ENCODE assay signal across 2 cellular contexts in the genomic region with DNA sequence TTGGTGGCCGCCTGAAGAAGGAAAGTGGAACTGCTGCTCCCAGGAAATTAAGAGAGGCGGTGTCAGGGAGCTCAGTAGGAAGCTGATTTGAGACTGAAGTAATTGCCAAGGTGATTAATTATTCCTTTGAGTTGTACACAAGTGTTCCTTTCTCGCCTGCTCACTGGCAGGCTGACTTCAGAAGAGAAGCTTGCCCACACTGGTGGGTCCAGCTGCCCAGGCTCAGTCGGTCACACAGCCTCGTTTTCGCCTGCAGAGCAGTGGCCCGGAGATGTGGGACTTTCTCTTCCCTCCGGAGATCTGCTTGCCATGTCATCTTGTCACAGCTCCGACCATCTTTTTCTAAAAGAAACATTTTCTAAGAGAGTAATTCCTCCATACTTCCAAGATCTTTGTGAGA.
TF ChIP-seq lines count a peak whose summit lies in the region.

No MANE protein-coding gene starts in this region.

TF ChIP-seq in GM23338, 12 proteins besides CTCF, POLR2A, EP300 and RAD21:
- TF ChIP-seq ZNF331 (CRISPR knock-in tag; IDR thresholded peaks at IDR 0.05; ENCODE audit: low read depth) (no peak), NANOG (IDR thresholded peaks at IDR 0.05; ENCODE audit: borderline replicate concordance) (no peak), ZNF114 (CRISPR knock-in tag; IDR thresholded peaks at IDR 0.05) (no peak), POLR2AphosphoS5 (IDR thresholded peaks at IDR 0.05; ENCODE audit: low read depth) (no peak), JUNB (IDR thresholded peaks at IDR 0.05; ENCODE audit: unreplicated experiment) (no peak), CREB1 (CRISPR knock-in tag; IDR thresholded peaks at IDR 0.05; ENCODE audit: low read depth) (no peak)
- TF ChIP-seq, protein P1, sequence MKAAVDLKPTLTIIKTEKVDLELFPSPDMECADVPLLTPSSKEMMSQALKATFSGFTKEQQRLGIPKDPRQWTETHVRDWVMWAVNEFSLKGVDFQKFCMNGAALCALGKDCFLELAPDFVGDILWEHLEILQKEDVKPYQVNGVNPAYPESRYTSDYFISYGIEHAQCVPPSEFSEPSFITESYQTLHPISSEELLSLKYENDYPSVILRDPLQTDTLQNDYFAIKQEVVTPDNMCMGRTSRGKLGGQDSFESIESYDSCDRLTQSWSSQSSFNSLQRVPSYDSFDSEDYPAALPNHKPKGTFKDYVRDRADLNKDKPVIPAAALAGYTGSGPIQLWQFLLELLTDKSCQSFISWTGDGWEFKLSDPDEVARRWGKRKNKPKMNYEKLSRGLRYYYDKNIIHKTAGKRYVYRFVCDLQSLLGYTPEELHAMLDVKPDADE (IDR thresholded peaks at IDR 0.05): no peak
- TF ChIP-seq, protein P2, sequence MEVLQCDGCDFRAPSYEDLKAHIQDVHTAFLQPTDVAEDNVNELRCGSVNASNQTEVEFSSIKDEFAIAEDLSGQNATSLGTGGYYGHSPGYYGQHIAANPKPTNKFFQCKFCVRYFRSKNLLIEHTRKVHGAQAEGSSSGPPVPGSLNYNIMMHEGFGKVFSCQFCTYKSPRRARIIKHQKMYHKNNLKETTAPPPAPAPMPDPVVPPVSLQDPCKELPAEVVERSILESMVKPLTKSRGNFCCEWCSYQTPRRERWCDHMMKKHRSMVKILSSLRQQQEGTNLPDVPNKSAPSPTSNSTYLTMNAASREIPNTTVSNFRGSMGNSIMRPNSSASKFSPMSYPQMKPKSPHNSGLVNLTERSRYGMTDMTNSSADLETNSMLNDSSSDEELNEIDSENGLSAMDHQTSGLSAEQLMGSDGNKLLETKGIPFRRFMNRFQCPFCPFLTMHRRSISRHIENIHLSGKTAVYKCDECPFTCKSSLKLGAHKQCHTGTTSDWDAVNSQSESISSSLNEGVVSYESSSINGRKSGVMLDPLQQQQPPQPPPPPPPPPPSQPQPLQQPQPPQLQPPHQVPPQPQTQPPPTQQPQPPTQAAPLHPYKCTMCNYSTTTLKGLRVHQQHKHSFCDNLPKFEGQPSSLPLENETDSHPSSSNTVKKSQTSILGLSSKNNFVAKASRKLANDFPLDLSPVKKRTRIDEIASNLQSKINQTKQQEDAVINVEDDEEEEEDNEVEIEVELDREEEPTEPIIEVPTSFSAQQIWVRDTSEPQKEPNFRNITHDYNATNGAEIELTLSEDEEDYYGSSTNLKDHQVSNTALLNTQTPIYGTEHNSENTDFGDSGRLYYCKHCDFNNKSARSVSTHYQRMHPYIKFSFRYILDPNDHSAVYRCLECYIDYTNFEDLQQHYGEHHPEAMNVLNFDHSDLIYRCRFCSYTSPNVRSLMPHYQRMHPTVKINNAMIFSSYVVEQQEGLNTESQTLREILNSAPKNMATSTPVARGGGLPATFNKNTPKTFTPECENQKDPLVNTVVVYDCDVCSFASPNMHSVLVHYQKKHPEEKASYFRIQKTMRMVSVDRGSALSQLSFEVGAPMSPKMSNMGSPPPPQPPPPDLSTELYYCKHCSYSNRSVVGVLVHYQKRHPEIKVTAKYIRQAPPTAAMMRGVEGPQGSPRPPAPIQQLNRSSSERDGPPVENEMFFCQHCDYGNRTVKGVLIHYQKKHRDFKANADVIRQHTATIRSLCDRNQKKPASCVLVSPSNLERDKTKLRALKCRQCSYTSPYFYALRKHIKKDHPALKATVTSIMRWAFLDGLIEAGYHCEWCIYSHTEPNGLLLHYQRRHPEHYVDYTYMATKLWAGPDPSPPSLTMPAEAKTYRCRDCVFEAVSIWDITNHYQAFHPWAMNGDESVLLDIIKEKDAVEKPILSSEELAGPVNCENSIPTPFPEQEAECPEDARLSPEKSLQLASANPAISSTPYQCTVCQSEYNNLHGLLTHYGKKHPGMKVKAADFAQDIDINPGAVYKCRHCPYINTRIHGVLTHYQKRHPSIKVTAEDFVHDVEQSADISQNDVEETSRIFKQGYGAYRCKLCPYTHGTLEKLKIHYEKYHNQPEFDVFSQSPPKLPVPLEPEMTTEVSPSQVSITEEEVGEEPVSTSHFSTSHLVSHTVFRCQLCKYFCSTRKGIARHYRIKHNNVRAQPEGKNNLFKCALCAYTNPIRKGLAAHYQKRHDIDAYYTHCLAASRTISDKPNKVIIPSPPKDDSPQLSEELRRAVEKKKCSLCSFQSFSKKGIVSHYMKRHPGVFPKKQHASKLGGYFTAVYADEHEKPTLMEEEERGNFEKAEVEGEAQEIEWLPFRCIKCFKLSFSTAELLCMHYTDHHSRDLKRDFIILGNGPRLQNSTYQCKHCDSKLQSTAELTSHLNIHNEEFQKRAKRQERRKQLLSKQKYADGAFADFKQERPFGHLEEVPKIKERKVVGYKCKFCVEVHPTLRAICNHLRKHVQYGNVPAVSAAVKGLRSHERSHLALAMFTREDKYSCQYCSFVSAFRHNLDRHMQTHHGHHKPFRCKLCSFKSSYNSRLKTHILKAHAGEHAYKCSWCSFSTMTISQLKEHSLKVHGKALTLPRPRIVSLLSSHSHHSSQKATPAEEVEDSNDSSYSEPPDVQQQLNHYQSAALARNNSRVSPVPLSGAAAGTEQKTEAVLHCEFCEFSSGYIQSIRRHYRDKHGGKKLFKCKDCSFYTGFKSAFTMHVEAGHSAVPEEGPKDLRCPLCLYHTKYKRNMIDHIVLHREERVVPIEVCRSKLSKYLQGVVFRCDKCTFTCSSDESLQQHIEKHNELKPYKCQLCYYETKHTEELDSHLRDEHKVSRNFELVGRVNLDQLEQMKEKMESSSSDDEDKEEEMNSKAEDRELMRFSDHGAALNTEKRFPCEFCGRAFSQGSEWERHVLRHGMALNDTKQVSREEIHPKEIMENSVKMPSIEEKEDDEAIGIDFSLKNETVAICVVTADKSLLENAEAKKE (CRISPR knock-in tag; IDR thresholded peaks at IDR 0.05): no peak
- TF ChIP-seq, protein P3, sequence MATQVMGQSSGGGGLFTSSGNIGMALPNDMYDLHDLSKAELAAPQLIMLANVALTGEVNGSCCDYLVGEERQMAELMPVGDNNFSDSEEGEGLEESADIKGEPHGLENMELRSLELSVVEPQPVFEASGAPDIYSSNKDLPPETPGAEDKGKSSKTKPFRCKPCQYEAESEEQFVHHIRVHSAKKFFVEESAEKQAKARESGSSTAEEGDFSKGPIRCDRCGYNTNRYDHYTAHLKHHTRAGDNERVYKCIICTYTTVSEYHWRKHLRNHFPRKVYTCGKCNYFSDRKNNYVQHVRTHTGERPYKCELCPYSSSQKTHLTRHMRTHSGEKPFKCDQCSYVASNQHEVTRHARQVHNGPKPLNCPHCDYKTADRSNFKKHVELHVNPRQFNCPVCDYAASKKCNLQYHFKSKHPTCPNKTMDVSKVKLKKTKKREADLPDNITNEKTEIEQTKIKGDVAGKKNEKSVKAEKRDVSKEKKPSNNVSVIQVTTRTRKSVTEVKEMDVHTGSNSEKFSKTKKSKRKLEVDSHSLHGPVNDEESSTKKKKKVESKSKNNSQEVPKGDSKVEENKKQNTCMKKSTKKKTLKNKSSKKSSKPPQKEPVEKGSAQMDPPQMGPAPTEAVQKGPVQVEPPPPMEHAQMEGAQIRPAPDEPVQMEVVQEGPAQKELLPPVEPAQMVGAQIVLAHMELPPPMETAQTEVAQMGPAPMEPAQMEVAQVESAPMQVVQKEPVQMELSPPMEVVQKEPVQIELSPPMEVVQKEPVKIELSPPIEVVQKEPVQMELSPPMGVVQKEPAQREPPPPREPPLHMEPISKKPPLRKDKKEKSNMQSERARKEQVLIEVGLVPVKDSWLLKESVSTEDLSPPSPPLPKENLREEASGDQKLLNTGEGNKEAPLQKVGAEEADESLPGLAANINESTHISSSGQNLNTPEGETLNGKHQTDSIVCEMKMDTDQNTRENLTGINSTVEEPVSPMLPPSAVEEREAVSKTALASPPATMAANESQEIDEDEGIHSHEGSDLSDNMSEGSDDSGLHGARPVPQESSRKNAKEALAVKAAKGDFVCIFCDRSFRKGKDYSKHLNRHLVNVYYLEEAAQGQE (IDR thresholded peaks at IDR 0.05; ENCODE audit: unreplicated experiment): no peak

TF ChIP-seq in H1, 55 proteins besides CTCF, POLR2A, EP300 and RAD21:
- TF ChIP-seq TCF12 (IDR thresholded peaks at IDR 0.05; ENCODE audit: low read depth, low read length): no peak
- TF ChIP-seq, protein P4, sequence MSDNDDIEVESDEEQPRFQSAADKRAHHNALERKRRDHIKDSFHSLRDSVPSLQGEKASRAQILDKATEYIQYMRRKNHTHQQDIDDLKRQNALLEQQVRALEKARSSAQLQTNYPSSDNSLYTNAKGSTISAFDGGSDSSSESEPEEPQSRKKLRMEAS (IDR thresholded peaks at IDR 0.05): no peak
- TF ChIP-seq CBX5 (IDR thresholded peaks at IDR 0.05; ENCODE audit: low read depth, low read length): no peak
- TF ChIP-seq KDM1A (IDR thresholded peaks at IDR 0.05; ENCODE audit: borderline replicate concordance, low read length): no peak
- TF ChIP-seq, protein P5, sequence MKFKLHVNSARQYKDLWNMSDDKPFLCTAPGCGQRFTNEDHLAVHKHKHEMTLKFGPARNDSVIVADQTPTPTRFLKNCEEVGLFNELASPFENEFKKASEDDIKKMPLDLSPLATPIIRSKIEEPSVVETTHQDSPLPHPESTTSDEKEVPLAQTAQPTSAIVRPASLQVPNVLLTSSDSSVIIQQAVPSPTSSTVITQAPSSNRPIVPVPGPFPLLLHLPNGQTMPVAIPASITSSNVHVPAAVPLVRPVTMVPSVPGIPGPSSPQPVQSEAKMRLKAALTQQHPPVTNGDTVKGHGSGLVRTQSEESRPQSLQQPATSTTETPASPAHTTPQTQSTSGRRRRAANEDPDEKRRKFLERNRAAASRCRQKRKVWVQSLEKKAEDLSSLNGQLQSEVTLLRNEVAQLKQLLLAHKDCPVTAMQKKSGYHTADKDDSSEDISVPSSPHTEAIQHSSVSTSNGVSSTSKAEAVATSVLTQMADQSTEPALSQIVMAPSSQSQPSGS (IDR thresholded peaks at IDR 0.05; ENCODE audit: low read length): no peak
- TF ChIP-seq ZNF274 (IDR thresholded peaks at IDR 0.05; ENCODE audit: borderline replicate concordance, extremely low read depth, low read length): no peak
- no peak for TF ChIP-seq EZH2 (IDR thresholded peaks at IDR 0.05; ENCODE audit: low read depth, low read length, severe bottlenecking)
- TF ChIP-seq CTBP2 (IDR thresholded peaks at IDR 0.05; ENCODE audit: borderline replicate concordance, insufficient read depth, insufficient read length, low read length): no peak
- no peak for TF ChIP-seq SUZ12 (IDR thresholded peaks at IDR 0.05; ENCODE audit: low read length)
- no peak for TF ChIP-seq PHF8 (conservative IDR thresholded peaks at IDR 0.05; ENCODE audit: low read depth, low read length)
- no peak for TF ChIP-seq GABPA (IDR thresholded peaks at IDR 0.05; ENCODE audit: borderline replicate concordance, insufficient read depth, low read length)
- no peak for TF ChIP-seq RNF2 (IDR thresholded peaks at IDR 0.05; ENCODE audit: borderline replicate concordance, low read depth, low read length, missing control alignments, poor library complexity, severe bottlenecking)
- TF ChIP-seq HDAC6 (IDR thresholded peaks at IDR 0.05; ENCODE audit: low read depth, low read length): no peak
